25 cellular contexts compared by ENCODE assay signal in genomic region chr5:90965110-90965676, GRCh38.
"Had no signal": no experiment of that assay in that cellular context is flagged by ENCODE, and none has a peak within 500 bp of the region (broad histone marks: within the 10 kb centered on the region; RNA-seq: fewer than 3 reads in every experiment).

No MANE protein-coding gene starts in this region.

- H3K4me2 ChIP-seq: smooth muscle cell had no signal

- H3K27me3 ChIP-seq: esophagus muscularis mucosa, heart right ventricle, right atrium auricular region, thyroid gland had no signal

- H3K27ac ChIP-seq: esophagus muscularis mucosa, heart right ventricle, lower lobe of right lung, prostate gland, right atrium auricular region, thyroid gland had no signal

- H3K27ac Mint-ChIP-seq: endodermal cell, type B pancreatic cell had no signal

- H3K27me3 Mint-ChIP-seq: type B pancreatic cell had no signal

- H3K9me3 ChIP-seq: lower lobe of right lung, prostate gland, right atrium auricular region, thyroid gland had no signal

- FAIRE-seq: colon, keratinocyte had no signal

- H3K4me3 ChIP-seq: esophagus muscularis mucosa, heart right ventricle, lower lobe of right lung, prostate gland, right atrium auricular region, smooth muscle cell, thyroid gland had no signal

- H3K4me1 Mint-ChIP-seq: endodermal cell; naive thymus-derived CD8-positive, alpha-beta T cell; nephron progenitor cell; stimulated activated effector memory CD8-positive, alpha-beta T cell treated with anti-CD3 and anti-CD28 coated beads, Interleukin-12 subunit alpha, Interleukin-12 subunit beta, amount 100 ng/mL, for 72 hours had no signal

- H3K4me3 Mint-ChIP-seq: endodermal cell; naive thymus-derived CD8-positive, alpha-beta T cell; nephron progenitor cell; stimulated activated effector memory CD8-positive, alpha-beta T cell treated with anti-CD3 and anti-CD28 coated beads, Interleukin-12 subunit alpha, Interleukin-12 subunit beta, amount 100 ng/mL, for 72 hours; type B pancreatic cell had no signal

- H3K36me3 ChIP-seq: esophagus muscularis mucosa, heart right ventricle, lower lobe of right lung, prostate gland, right atrium auricular region, thyroid gland had no signal

- H3K4me1 ChIP-seq: prostate gland, right atrium auricular region had no signal

- DNase-seq: effector CD8-positive, alpha-beta T cell; endodermal cell; foreskin melanocyte; glutamatergic neuron; heart right ventricle; hippocampal formation; left ventricle myocardium superior; lower lobe of right lung; naive thymus-derived CD8-positive, alpha-beta T cell; nephron progenitor cell; nucleus accumbens; stimulated activated CD4-positive, alpha-beta T cell treated with anti-CD3 and anti-CD28 coated beads, Interleukin-12 subunit alpha, Interleukin-12 subunit beta, amount 100 ng/mL, for 4 hours; stimulated activated CD4-positive, alpha-beta T cell treated with anti-CD3 and anti-CD28 coated beads, Interleukin-1b, Interleukin-23, amount 100 ng/mL, for 48 hours; stimulated activated CD4-positive, alpha-beta T cell treated with anti-CD3 and anti-CD28 coated beads, Interleukin-4, amount 100 ng/mL, for 1 hour; stimulated activated naive CD4-positive, alpha-beta T cell treated with Interleukin-2 at 50 U/mL for 16 hours; thyroid gland had no signal

- ATAC-seq: heart right ventricle; left ventricle myocardium superior; lower lobe of right lung; naive thymus-derived CD8-positive, alpha-beta T cell; sciatic nerve; stimulated activated effector memory CD8-positive, alpha-beta T cell treated with anti-CD3 and anti-CD28 coated beads, Interleukin-12 subunit alpha, Interleukin-12 subunit beta, amount 100 ng/mL, for 72 hours had no signal

- H3K9me3 Mint-ChIP-seq: stimulated activated effector memory CD8-positive, alpha-beta T cell treated with anti-CD3 and anti-CD28 coated beads, Interleukin-12 subunit alpha, Interleukin-12 subunit beta, amount 100 ng/mL, for 72 hours; type B pancreatic cell had no signal
